In genomic region chr15:75167588-75168076, GRCh38 we compare ENCODE assay signal across 14 cellular contexts. TPM values are rescaled to one million over a fixed set of nuclear protein-coding genes. Genes with fewer than 3 reads are reported as not detected.
DNase-seq lines count a peak whose midpoint lies in the region; ATAC-seq, FAIRE-seq and TF ChIP-seq lines count a peak whose summit lies in the region.
"Had no signal": no experiment of that assay in that cellular context is flagged by ENCODE, and none has a peak within 500 bp of the region (broad histone marks: within the 10 kb centered on the region; RNA-seq: fewer than 3 reads in every experiment).

No MANE protein-coding gene starts in this region.

- peaks cover 3% of the 10 kb centered on the region for H3K9me1 ChIP-seq in K562 (ENCODE audit: control insufficient read depth, insufficient read depth, low read length)

- in situ Hi-C loops in K562 (cut with MboI) (no loop called here), transverse colon (cut with MboI; ENCODE audit: low pct_ligation_motif_present in 1 of 4, low pct_unique_long_range_greater_than_20kb in 1 of 4, low sequenced_read_pairs in 3 of 4) (no loop called here)

- intact Hi-C loops in K562 (cut with micrococcal nuclease) (no loop called here), sigmoid colon (cut with DNase I) (no loop called here), transverse colon (cut with DNase I; ENCODE audit: low total_unique reads) (no loop called here)

- H3K36me3 Mint-ChIP-seq in mesothelial cell of epicardium, result peaks cover 16% of the 10 kb centered on the region

- no peak for FAIRE-seq in K562 (lab: Jason Lieb, UNC)

- peaks cover 6% of the 10 kb centered on the region for H3K9me3 ChIP-seq in K562 (replicated peaks; ENCODE audit: control insufficient read depth, insufficient read depth, low read depth, low read length)
- no peaks in the 10 kb centered on the region for H3K9me3 ChIP-seq in sigmoid colon
- no peaks in the 10 kb centered on the region for H3K9me3 ChIP-seq in transverse colon
- H3K9me3 ChIP-seq: breast epithelium had no signal

- 5% methylated on average over 4 of the region's 4 CpGs for WGBS in K562 (ENCODE audit: insufficient coverage, low coverage, missing lambda C conversion rate)
- WGBS in sigmoid colon, 2 donors, result 77 to 84% methylated on average over 4 of the region's 4 CpGs
- WGBS in transverse colon (ENCODE audit: low coverage in 1 of 2), 2 donors, result 69 to 82% methylated on average over 3 to 4 of the region's 4 CpGs

- no peak for TF ChIP-seq CTCF in K562 (IDR thresholded peaks at IDR 0.05 in 2 of 3, conservative IDR thresholded peaks at IDR 0.05 in 1 of 3; ENCODE audit: insufficient read depth in 2 of 3, low read depth in 1 of 3, low read length in 3 of 3)
- no peak for TF ChIP-seq CTCF in mesothelial cell of epicardium (IDR thresholded peaks at IDR 0.05; ENCODE audit: unreplicated experiment)
- TF ChIP-seq CTCF in sigmoid colon (IDR thresholded peaks at IDR 0.05), result no peak
- no peak for TF ChIP-seq CTCF in transverse colon (IDR thresholded peaks at IDR 0.05)

- H3K4me3 ChIP-seq in K562 (no peak overlapping the region), sigmoid colon (no peak overlapping the region), transverse colon (no peak overlapping the region)
- H3K4me3 ChIP-seq: breast epithelium, esophagus squamous epithelium had no signal

- no peak for TF ChIP-seq EP300 in K562 (IDR thresholded peaks at IDR 0.05; ENCODE audit: low read length)
- TF ChIP-seq EP300 in sigmoid colon (IDR thresholded peaks at IDR 0.05), result no peak
- no peak for TF ChIP-seq EP300 in transverse colon (IDR thresholded peaks at IDR 0.05; ENCODE audit: low read depth)

- peak; percentile 56 for ATAC-seq in K562
- ATAC-seq in HG02852 (IDR thresholded peaks at IDR 0.05; ENCODE audit: unreplicated experiment), result no peak
- ATAC-seq: left colon had no signal

- no peak overlapping the region for H3K9ac ChIP-seq in K562 (ENCODE audit: insufficient read depth in 1 of 2, low read depth in 2 of 2, low read length in 2 of 2)

- H3K9me3 Mint-ChIP-seq in mesothelial cell of epicardium, result peaks cover 28% of the 10 kb centered on the region

- H3K4me2 ChIP-seq in K562 (ENCODE audit: insufficient read depth, low read length), result no peak overlapping the region

- no TSS peak for BruUV-seq in K562 (replicated peaks; lab: Mats Ljungman, UMichigan)

- TF ChIP-seq RAD21 in K562 (CRISPR knock-in tag; conservative IDR thresholded peaks at IDR 0.05 in 1 of 2, IDR thresholded peaks at IDR 0.05 in 1 of 2), result no peak

- peak; percentile 47 to 51 for DNase-seq in activated CD4-positive, alpha-beta T cell treated with anti-CD3 and anti-CD28 coated beads, Interleukin-2, amount 50 U/mL, for 48 hours
- no peak for DNase-seq in activated CD4-positive, alpha-beta T cell treated with anti-CD3 and anti-CD28 coated beads, Interleukin-2, amount 50 U/mL, for 1 hour
- DNase-seq in NCI-H82 treated with DMSO at 0.1 percent for 48 hours (lab: John Stamatoyannopoulos, UW; ENCODE audit: unreplicated experiment) (peak; percentile 13), K562 (ENCODE audit: extremely low read depth in 1 of 4, low spot score in 3 of 4) (peak in 3 of 4 experiments; percentile 40 to 59 (median 41)), mesothelial cell of epicardium (ENCODE audit: low spot score in 2 of 2, unreplicated experiment in 2 of 2) (no peak), sigmoid colon (no peak), transverse colon (no peak)
- DNase-seq: esophagus squamous epithelium, left colon, occipital lobe, substantia nigra had no signal

- H3K27me3 ChIP-seq in K562 (ENCODE audit: control insufficient read depth in 2 of 2, insufficient read depth in 2 of 2, low read length in 2 of 2) (no peaks in the 10 kb centered on the region), sigmoid colon (no peaks in the 10 kb centered on the region), transverse colon (no peaks in the 10 kb centered on the region)
- H3K27me3 ChIP-seq: breast epithelium, esophagus squamous epithelium had no signal

- H3K79me2 ChIP-seq in K562 (ENCODE audit: control insufficient read depth, insufficient read depth, low read length), result no peaks in the 10 kb centered on the region

- H3K4me3 Mint-ChIP-seq in mesothelial cell of epicardium, result no peak overlapping the region

- TF ChIP-seq POLR2A in K562 (conservative IDR thresholded peaks at IDR 0.05), result no peak
- no peak for TF ChIP-seq POLR2A in sigmoid colon (IDR thresholded peaks at IDR 0.05)
- TF ChIP-seq POLR2A in transverse colon (IDR thresholded peaks at IDR 0.05), result no peak

- CTCF ChIA-PET in K562 (lab: Yijun Ruan, JAX; ENCODE audit: low intra/inter-chr PET ratio), result no interaction called here

- POLR2A ChIA-PET in K562 (lab: Yijun Ruan, JAX), result interaction anchor here (0.6 to 2.6 kb wide), 4 partner anchors 8 to 293 kb away, joined by 3 to 6 read pairs (median 3); no protein-coding TSS in a partner anchor

- peak overlapping the region; percentile 39 for H3K27ac Mint-ChIP-seq in mesothelial cell of epicardium

- H4K20me1 ChIP-seq in K562 (replicated peaks; ENCODE audit: control insufficient read depth, insufficient read depth, low read length), result no peaks in the 10 kb centered on the region

- no peak overlapping the region for H2AFZ ChIP-seq in K562 (ENCODE audit: low read depth, low read length)

- H3K36me3 ChIP-seq in K562 (ENCODE audit: control insufficient read depth, insufficient read depth, low read length) (no peaks in the 10 kb centered on the region), sigmoid colon (no peaks in the 10 kb centered on the region), transverse colon (no peaks in the 10 kb centered on the region)
- H3K36me3 ChIP-seq: breast epithelium, esophagus squamous epithelium had no signal

- H3K27me3 Mint-ChIP-seq in mesothelial cell of epicardium (ENCODE audit: low read depth), result no peaks in the 10 kb centered on the region

- H3K27ac ChIP-seq in K562 (ENCODE audit: extremely low read depth, low read depth, low read length), result no peak overlapping the region
- no peak overlapping the region for H3K27ac ChIP-seq in sigmoid colon
- no peak overlapping the region for H3K27ac ChIP-seq in transverse colon
- H3K27ac ChIP-seq: breast epithelium, esophagus squamous epithelium, HL-60 had no signal

- H3K4me1 ChIP-seq in K562 (replicated peaks in 1 of 2; ENCODE audit: control insufficient read depth in 2 of 2, insufficient read depth in 2 of 2, low read length in 2 of 2) (peaks cover 12 to 49% of the 10 kb centered on the region in 2 experiments), sigmoid colon (no peaks in the 10 kb centered on the region), transverse colon (no peaks in the 10 kb centered on the region)
- H3K4me1 ChIP-seq: breast epithelium had no signal

- H3K4me1 Mint-ChIP-seq in mesothelial cell of epicardium, result peaks cover 18% of the 10 kb centered on the region

TF ChIP-seq in K562, 482 proteins besides CTCF, POLR2A, EP300 and RAD21 (continues in another document):
- TF ChIP-seq ZNF134 (CRISPR knock-in tag; conservative IDR thresholded peaks at IDR 0.05) (no peak), TAL1 (IDR thresholded peaks at IDR 0.05) (peak; percentile 80), WHSC1 (IDR thresholded peaks at IDR 0.05; ENCODE audit: low read length) (no peak), PCBP1 (IDR thresholded peaks at IDR 0.05; ENCODE audit: low read depth, low read length, poor library complexity, severe bottlenecking) (no peak), SMARCE1 (IDR thresholded peaks at IDR 0.05) (peak; percentile 58; the same call in 1 of the 2 replicates)
- TF ChIP-seq, protein P1, sequence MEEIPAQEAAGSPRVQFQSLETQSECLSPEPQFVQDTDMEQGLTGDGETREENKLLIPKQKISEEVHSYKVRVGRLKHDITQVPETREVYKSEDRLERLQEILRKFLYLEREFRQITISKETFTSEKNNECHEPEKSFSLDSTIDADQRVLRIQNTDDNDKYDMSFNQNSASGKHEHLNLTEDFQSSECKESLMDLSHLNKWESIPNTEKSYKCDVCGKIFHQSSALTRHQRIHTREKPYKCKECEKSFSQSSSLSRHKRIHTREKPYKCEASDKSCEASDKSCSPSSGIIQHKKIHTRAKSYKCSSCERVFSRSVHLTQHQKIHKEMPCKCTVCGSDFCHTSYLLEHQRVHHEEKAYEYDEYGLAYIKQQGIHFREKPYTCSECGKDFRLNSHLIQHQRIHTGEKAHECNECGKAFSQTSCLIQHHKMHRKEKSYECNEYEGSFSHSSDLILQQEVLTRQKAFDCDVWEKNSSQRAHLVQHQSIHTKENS (CRISPR knock-in tag; IDR thresholded peaks at IDR 0.05), result no peak

RNA-seq across cellular contexts. Expression of gene C15orf39, which starts 34.0 kb away (rescaled TPM):
- total RNA-seq in K562 (2011; cell fraction: chromatin; rRNA removed; ENCODE audit: low replicate concordance), result 16.6 and 54.7 TPM in 2 replicates
- total RNA-seq in K562 (2011; cell fraction: nucleolus; rRNA removed), result 33.4 and 38.0 TPM in 2 replicates
- total RNA-seq in K562 (2011; cell fraction: nucleoplasm; rRNA removed), result 26.0 and 26.7 TPM in 2 replicates
- 8.7 and 14.4 TPM in 2 replicates for total RNA-seq in K562 (2014; rRNA removed)
- total RNA-seq in K562 (2014; rRNA removed; fragmentation: Illumina TruSeq; extraction: Trizol), result 1.6 and 2.6 TPM in 2 replicates
- 4.4 and 5.2 TPM in 2 replicates for total RNA-seq in K562 (2015; rRNA removed; fragmentation: Illumina TruSeq; extraction: Trizol)
- 29.8 and 34.1 TPM in 2 replicates for total RNA-seq in K562 (2021)
- polyA plus RNA-seq in K562 (2011; rRNA removed), result 1.9 and 6.4 TPM in 2 replicates
- 3.3 and 7.1 TPM in 2 replicates for polyA plus RNA-seq in K562 (2011; cell fraction: cytosol; rRNA removed)
- 11.3 and 15.1 TPM in 2 replicates for polyA plus RNA-seq in K562 (2011; cell fraction: nucleus; rRNA removed)
- polyA plus RNA-seq in K562 (2012), result 14.2 and 26.5 TPM in 2 replicates
- polyA plus RNA-seq in K562 (2014; fragmentation: Illumina TruSeq; extraction: Trizol), result 11.3 and 17.1 TPM in 2 replicates
- polyA plus RNA-seq in K562 (2014; fragmentation: Nextera tagmentation; extraction: Ambion mirVana), result under 1 TPM; 0.31 to 0.60 TPM
- polyA plus RNA-seq in K562 (2014; rRNA removed), result 7.4 and 7.9 TPM in 2 replicates
- 4.8 and 5.4 TPM in 2 replicates for polyA minus RNA-seq in K562 (2011; rRNA and poly(A)+ RNA removed)
- 15.2 and 22.0 TPM in 2 replicates for polyA minus RNA-seq in K562 (2011; cell fraction: cytosol; rRNA and poly(A)+ RNA removed)
- polyA minus RNA-seq in K562 (2011; cell fraction: nucleus; rRNA and poly(A)+ RNA removed), result 15.1 and 18.7 TPM in 2 replicates
- 62.0 to 66.6 TPM (median 62.2 TPM) in 3 replicates for total RNA-seq in mesothelial cell of epicardium
- total RNA-seq in sigmoid colon, result 10 to 100 TPM in 2 of 4 donors, 1 to 10 TPM in 2; 4.9 to 20.2 (median 12.0) TPM
- polyA plus RNA-seq in sigmoid colon, result 10 to 100 TPM in 1 of 3 donors, 1 to 10 TPM in 2; 7.8 to 17.2 (median 9.5) TPM
- 10 to 100 TPM; 20.9 to 27.9 (median 26.7) TPM for total RNA-seq in transverse colon

Comparison
In these comparisons a context has a peak if more than half of its experiments do, and no peak if none do; other contexts are left out.
1. DNase-seq: peak in activated CD4-positive, alpha-beta T cell treated with anti-CD3 and anti-CD28 coated beads, Interleukin-2, amount 50 U/mL, for 48 hours (2 of 2), NCI-H82 treated with DMSO at 0.1 percent for 48 hours (single experiment) and K562 (3 of 4); none in activated CD4-positive, alpha-beta T cell treated with anti-CD3 and anti-CD28 coated beads, Interleukin-2, amount 50 U/mL, for 1 hour (single experiment), mesothelial cell of epicardium (0 of 2), sigmoid colon (single experiment) and transverse colon (single experiment).